1 cellular context compared by ENCODE assay signal in genomic region chr6:3438190-3439167, GRCh38.
TF ChIP-seq lines count a peak whose summit lies in the region.

No MANE protein-coding gene starts in this region.

TF ChIP-seq in HepG2, 621 proteins besides CTCF, POLR2A, EP300 and RAD21 (continued from another document and continues in another):
- no peak for TF ChIP-seq ZBTB43 (CRISPR knock-in tag; conservative IDR thresholded peaks at IDR 0.05)
- peak; percentile 30; the same call in 1 of the 2 replicates for TF ChIP-seq ERF (CRISPR knock-in tag; IDR thresholded peaks at IDR 0.05)
- no peak for TF ChIP-seq NBN (conservative IDR thresholded peaks at IDR 0.05)
- no peak for TF ChIP-seq ZNF326 (CRISPR knock-in tag; IDR thresholded peaks at IDR 0.05; ENCODE audit: borderline replicate concordance)
- peak; percentile 85 for TF ChIP-seq FOSL2 (CRISPR knock-in tag; IDR thresholded peaks at IDR 0.05)
- no peak for TF ChIP-seq SP5 (CRISPR knock-in tag; IDR thresholded peaks at IDR 0.05; ENCODE audit: borderline replicate concordance, low read depth)
- TF ChIP-seq CEBPB (IDR thresholded peaks at IDR 0.05; ENCODE audit: borderline replicate concordance, low read depth, low read length) = no peak
- TF ChIP-seq CENPT (CRISPR knock-in tag; IDR thresholded peaks at IDR 0.05; ENCODE audit: low read depth) = no peak
- TF ChIP-seq, protein P1, sequence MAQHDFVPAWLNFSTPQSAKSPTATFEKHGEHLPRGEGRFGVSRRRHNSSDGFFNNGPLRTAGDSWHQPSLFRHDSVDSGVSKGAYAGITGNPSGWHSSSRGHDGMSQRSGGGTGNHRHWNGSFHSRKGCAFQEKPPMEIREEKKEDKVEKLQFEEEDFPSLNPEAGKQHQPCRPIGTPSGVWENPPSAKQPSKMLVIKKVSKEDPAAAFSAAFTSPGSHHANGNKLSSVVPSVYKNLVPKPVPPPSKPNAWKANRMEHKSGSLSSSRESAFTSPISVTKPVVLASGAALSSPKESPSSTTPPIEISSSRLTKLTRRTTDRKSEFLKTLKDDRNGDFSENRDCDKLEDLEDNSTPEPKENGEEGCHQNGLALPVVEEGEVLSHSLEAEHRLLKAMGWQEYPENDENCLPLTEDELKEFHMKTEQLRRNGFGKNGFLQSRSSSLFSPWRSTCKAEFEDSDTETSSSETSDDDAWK (CRISPR knock-in tag; IDR thresholded peaks at IDR 0.05) = no peak
- TF ChIP-seq, protein P2, sequence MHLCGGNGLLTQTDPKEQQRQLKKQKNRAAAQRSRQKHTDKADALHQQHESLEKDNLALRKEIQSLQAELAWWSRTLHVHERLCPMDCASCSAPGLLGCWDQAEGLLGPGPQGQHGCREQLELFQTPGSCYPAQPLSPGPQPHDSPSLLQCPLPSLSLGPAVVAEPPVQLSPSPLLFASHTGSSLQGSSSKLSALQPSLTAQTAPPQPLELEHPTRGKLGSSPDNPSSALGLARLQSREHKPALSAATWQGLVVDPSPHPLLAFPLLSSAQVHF (CRISPR knock-in tag; IDR thresholded peaks at IDR 0.05) = no peak
- TF ChIP-seq ZSCAN5A (CRISPR knock-in tag; IDR thresholded peaks at IDR 0.05; ENCODE audit: borderline replicate concordance) = no peak
- TF ChIP-seq, protein P3, sequence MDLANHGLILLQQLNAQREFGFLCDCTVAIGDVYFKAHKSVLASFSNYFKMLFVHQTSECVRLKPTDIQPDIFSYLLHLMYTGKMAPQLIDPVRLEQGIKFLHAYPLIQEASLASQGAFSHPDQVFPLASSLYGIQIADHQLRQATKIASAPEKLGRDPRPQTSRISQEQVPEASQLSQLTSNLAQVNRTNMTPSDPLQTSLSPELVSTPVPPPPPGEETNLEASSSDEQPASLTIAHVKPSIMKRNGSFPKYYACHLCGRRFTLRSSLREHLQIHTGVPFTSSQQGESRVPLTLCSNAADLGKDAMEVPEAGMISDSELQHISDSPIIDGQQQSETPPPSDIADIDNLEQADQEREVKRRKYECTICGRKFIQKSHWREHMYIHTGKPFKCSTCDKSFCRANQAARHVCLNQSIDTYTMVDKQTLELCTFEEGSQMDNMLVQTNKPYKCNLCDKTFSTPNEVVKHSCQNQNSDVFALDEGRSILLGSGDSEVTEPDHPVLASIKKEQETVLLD (CRISPR knock-in tag; IDR thresholded peaks at IDR 0.05; ENCODE audit: low read depth) = no peak
- TF ChIP-seq, protein P4, sequence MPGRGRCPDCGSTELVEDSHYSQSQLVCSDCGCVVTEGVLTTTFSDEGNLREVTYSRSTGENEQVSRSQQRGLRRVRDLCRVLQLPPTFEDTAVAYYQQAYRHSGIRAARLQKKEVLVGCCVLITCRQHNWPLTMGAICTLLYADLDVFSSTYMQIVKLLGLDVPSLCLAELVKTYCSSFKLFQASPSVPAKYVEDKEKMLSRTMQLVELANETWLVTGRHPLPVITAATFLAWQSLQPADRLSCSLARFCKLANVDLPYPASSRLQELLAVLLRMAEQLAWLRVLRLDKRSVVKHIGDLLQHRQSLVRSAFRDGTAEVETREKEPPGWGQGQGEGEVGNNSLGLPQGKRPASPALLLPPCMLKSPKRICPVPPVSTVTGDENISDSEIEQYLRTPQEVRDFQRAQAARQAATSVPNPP (CRISPR knock-in tag; IDR thresholded peaks at IDR 0.05) = no peak
- peak; percentile 46; the same call in 1 of the 2 replicates for TF ChIP-seq ARID5B (CRISPR knock-in tag; IDR thresholded peaks at IDR 0.05)
- TF ChIP-seq ZNF354B (CRISPR knock-in tag; IDR thresholded peaks at IDR 0.05) = 0 out of 2 replicates have a peak, but pooled peaks have one; percentile 49
- TF ChIP-seq STAT6 (CRISPR knock-in tag; IDR thresholded peaks at IDR 0.05; ENCODE audit: borderline replicate concordance) = no peak
- TF ChIP-seq IKZF1 (IDR thresholded peaks at IDR 0.05) = no peak
- TF ChIP-seq NR2F2 (IDR thresholded peaks at IDR 0.05; ENCODE audit: borderline replicate concordance, low read depth) = no peak
- TF ChIP-seq, protein P5, sequence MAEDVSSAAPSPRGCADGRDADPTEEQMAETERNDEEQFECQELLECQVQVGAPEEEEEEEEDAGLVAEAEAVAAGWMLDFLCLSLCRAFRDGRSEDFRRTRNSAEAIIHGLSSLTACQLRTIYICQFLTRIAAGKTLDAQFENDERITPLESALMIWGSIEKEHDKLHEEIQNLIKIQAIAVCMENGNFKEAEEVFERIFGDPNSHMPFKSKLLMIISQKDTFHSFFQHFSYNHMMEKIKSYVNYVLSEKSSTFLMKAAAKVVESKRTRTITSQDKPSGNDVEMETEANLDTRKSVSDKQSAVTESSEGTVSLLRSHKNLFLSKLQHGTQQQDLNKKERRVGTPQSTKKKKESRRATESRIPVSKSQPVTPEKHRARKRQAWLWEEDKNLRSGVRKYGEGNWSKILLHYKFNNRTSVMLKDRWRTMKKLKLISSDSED (CRISPR knock-in tag; IDR thresholded peaks at IDR 0.05) = no peak
- TF ChIP-seq PCBP1 (IDR thresholded peaks at IDR 0.05; ENCODE audit: borderline replicate concordance, low read depth, low read length) = no peak
- 0 out of 2 replicates have a peak, but pooled peaks have one; percentile 56 for TF ChIP-seq FOXC1 (CRISPR knock-in tag; IDR thresholded peaks at IDR 0.05; ENCODE audit: borderline replicate concordance)
- TF ChIP-seq ZFY (CRISPR knock-in tag; IDR thresholded peaks at IDR 0.05) = 0 out of 2 replicates have a peak, but pooled peaks have one; percentile 17
- TF ChIP-seq ZNF350 (CRISPR knock-in tag; IDR thresholded peaks at IDR 0.05; ENCODE audit: borderline replicate concordance, low read depth) = no peak
- TF ChIP-seq GPN1 (CRISPR knock-in tag; IDR thresholded peaks at IDR 0.05; ENCODE audit: borderline replicate concordance) = no peak
- no peak for TF ChIP-seq TBP (CRISPR knock-in tag; IDR thresholded peaks at IDR 0.05)
- no peak for TF ChIP-seq FOXA1 (IDR thresholded peaks at IDR 0.05)
- peak; percentile 73 for TF ChIP-seq FOXA1 (CRISPR knock-in tag; IDR thresholded peaks at IDR 0.05)
- no peak for TF ChIP-seq REPIN1 (CRISPR knock-in tag; IDR thresholded peaks at IDR 0.05; ENCODE audit: borderline replicate concordance, low read depth)
- peak; percentile 49; the same call in 1 of the 2 replicates for TF ChIP-seq HOMEZ (CRISPR knock-in tag; IDR thresholded peaks at IDR 0.05; ENCODE audit: low read depth)
- peak; percentile 41; the same call in 1 of the 2 replicates for TF ChIP-seq ZSCAN31 (CRISPR knock-in tag; IDR thresholded peaks at IDR 0.05; ENCODE audit: low read depth)
- peak; percentile 40; the same call in 1 of the 2 replicates for TF ChIP-seq FOXK1 (CRISPR knock-in tag; IDR thresholded peaks at IDR 0.05; ENCODE audit: borderline replicate concordance, low read depth)
- TF ChIP-seq ZNF720 (CRISPR knock-in tag; IDR thresholded peaks at IDR 0.05) = no peak
- TF ChIP-seq ZNF550 (CRISPR knock-in tag; IDR thresholded peaks at IDR 0.05; ENCODE audit: borderline replicate concordance) = no peak
- TF ChIP-seq ZNF530 (CRISPR knock-in tag; IDR thresholded peaks at IDR 0.05; ENCODE audit: low read depth) = no peak
- TF ChIP-seq FOXM1 (CRISPR knock-in tag; IDR thresholded peaks at IDR 0.05) = no peak
- peak; percentile 18; the same call in 1 of the 2 replicates for TF ChIP-seq ZNF552 (CRISPR knock-in tag; IDR thresholded peaks at IDR 0.05; ENCODE audit: borderline replicate concordance)
- no peak for TF ChIP-seq ZBTB37 (CRISPR knock-in tag; IDR thresholded peaks at IDR 0.05)
- TF ChIP-seq, protein P6, sequence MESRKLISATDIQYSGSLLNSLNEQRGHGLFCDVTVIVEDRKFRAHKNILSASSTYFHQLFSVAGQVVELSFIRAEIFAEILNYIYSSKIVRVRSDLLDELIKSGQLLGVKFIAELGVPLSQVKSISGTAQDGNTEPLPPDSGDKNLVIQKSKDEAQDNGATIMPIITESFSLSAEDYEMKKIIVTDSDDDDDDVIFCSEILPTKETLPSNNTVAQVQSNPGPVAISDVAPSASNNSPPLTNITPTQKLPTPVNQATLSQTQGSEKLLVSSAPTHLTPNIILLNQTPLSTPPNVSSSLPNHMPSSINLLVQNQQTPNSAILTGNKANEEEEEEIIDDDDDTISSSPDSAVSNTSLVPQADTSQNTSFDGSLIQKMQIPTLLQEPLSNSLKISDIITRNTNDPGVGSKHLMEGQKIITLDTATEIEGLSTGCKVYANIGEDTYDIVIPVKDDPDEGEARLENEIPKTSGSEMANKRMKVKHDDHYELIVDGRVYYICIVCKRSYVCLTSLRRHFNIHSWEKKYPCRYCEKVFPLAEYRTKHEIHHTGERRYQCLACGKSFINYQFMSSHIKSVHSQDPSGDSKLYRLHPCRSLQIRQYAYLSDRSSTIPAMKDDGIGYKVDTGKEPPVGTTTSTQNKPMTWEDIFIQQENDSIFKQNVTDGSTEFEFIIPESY (CRISPR knock-in tag; IDR thresholded peaks at IDR 0.05) = peak; percentile 99
- 0 out of 2 replicates have a peak, but pooled peaks have one; percentile 25 for TF ChIP-seq ZNF333 (CRISPR knock-in tag; IDR thresholded peaks at IDR 0.05; ENCODE audit: borderline replicate concordance)
